ENCODE assay signal across 8 cellular contexts in the genomic region with DNA sequence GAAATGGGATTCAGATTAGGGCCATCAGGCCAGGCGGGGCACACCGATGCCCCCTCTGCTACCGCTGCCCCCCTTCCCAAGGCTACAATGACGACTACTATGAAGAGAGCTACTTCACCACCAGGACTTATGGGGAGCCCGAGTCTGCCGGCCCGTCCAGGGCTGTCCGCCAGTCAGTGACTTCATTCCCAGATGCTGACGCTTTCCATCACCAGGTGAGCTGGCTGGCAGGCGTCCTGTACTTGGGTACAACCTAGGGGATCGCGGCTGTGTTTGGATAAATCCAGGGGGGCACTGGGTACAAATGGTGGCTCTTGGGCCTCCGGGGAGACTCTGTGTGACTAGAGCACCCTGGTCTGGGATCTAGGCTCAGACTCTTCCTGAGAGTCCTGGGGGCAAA. TPM values are rescaled to one million over a fixed set of nuclear protein-coding genes. Genes with fewer than 3 reads are reported as not detected.
DNase-seq lines count a peak whose midpoint lies in the region; ATAC-seq, FAIRE-seq and TF ChIP-seq lines count a peak whose summit lies in the region.

No MANE protein-coding gene starts in this region.

- H3K9me3 ChIP-seq in gastroesophageal sphincter = no peaks in the 10 kb centered on the region

- H3K4me1 ChIP-seq in gastroesophageal sphincter = peaks cover 0 to 58% (median 8%) of the 10 kb centered on the region in 3 donors

- DNase-seq in skeletal muscle cell (ENCODE audit: low read depth) (no peak), middle frontal gyrus (ENCODE audit: extremely low spot score, low spot score) (no peak), D721Med (ENCODE audit: insufficient read length, low spot score) (no peak), foreskin melanocyte (no peak)

- H3K4me3 ChIP-seq in GM12875 (ENCODE audit: low read depth, low read length) = peak overlapping the region; percentile 82
- H3K4me3 ChIP-seq in gastroesophageal sphincter = peak overlapping the region; percentile 81 to 98
- H3K4me3 ChIP-seq in skeletal muscle cell (ENCODE audit: low read depth, low read length) = peak overlapping the region; percentile 71

- no peaks in the 10 kb centered on the region for H3K27me3 ChIP-seq in gastroesophageal sphincter

- peaks cover 0 to 5% of the 10 kb centered on the region in 2 donors for H3K36me3 ChIP-seq in gastroesophageal sphincter

- TF ChIP-seq CTCF in GM12875 (IDR thresholded peaks at IDR 0.05; ENCODE audit: borderline replicate concordance, insufficient read depth, low read depth, low read length) = no peak
- TF ChIP-seq CTCF in VCaP (conservative IDR thresholded peaks at IDR 0.05) = no peak
- TF ChIP-seq CTCF in gastroesophageal sphincter (IDR thresholded peaks at IDR 0.05) = no peak
- no peak for TF ChIP-seq CTCF in D721Med (IDR thresholded peaks at IDR 0.05; ENCODE audit: insufficient read depth, missing control alignments)

- ATAC-seq in gastroesophageal sphincter = no peak
- no peak for ATAC-seq in GM18502 (IDR thresholded peaks at IDR 0.05; ENCODE audit: poor library complexity, unreplicated experiment)

- no peak for TF ChIP-seq EP300 in gastroesophageal sphincter (IDR thresholded peaks at IDR 0.05)

- H3K27ac ChIP-seq in VCaP (peak overlapping the region; percentile 91), gastroesophageal sphincter (peak overlapping the region; percentile 97 to 100 (median 98))

- 0% methylated on average over 1 of the region's 13 CpGs; no CpG with 5 or more reads in 1 of the 2 donors for WGBS in gastroesophageal sphincter (ENCODE audit: low coverage in 1 of 2), 2 donors

- TF ChIP-seq POLR2A in gastroesophageal sphincter (IDR thresholded peaks at IDR 0.05) = no peak

- FAIRE-seq in D721Med (lab: Jason Lieb, UNC) = no peak

RNA-seq across cellular contexts. Expression of a gene that starts 1.1 kb away (rescaled TPM):
- total RNA-seq in gastroesophageal sphincter = 10 to 100 TPM; 41.0 to 58.6 (median 50.6) TPM

RNA-seq across cellular contexts. Expression of a gene that starts 5.7 kb away (rescaled TPM):
- total RNA-seq in gastroesophageal sphincter = over 10,000 TPM in 1 of 4 donors, 1,000 to 10,000 TPM in 3; 7,815 to 15,318 (median 8,757) TPM

RNA-seq across cellular contexts. Expression of a gene that starts 18.0 kb away (rescaled TPM):
- total RNA-seq in gastroesophageal sphincter = 1,000 to 10,000 TPM; 3,970 to 7,427 (median 5,392) TPM

RNA-seq across cellular contexts. Expression of a gene that starts 28.9 kb away (rescaled TPM):
- total RNA-seq in gastroesophageal sphincter = 10 to 100 TPM; 11.1 to 29.3 (median 22.3) TPM

RNA-seq across cellular contexts. Expression of a gene that starts 31.2 kb away (rescaled TPM):
- total RNA-seq in gastroesophageal sphincter = 10 to 100 TPM; 11.7 to 54.5 (median 24.4) TPM
